Comparison of ENCODE assay signal across 2 cellular contexts in genomic region chr17:9811086-9811485, GRCh38.
TF ChIP-seq lines count a peak whose summit lies in the region.

No MANE protein-coding gene starts in this region.

TF ChIP-seq in A549, 52 proteins besides CTCF, POLR2A, EP300 and RAD21 (continued from another document):
- TF ChIP-seq SREBF2 (IDR thresholded peaks at IDR 0.05) (no peak), HOXB13 (CRISPR knock-in tag; IDR thresholded peaks at IDR 0.05; ENCODE audit: low read depth) (no peak), ELK1 (IDR thresholded peaks at IDR 0.05; ENCODE audit: low read depth, low read length) (no peak), KDM1A (IDR thresholded peaks at IDR 0.05; ENCODE audit: low read depth) (no peak), ZSCAN20 (CRISPR knock-in tag; IDR thresholded peaks at IDR 0.05) (no peak), FOSL2 (IDR thresholded peaks at IDR 0.05) (no peak), FOSL2 (CRISPR knock-in tag; IDR thresholded peaks at IDR 0.05) (peak; percentile 34; the same call in 1 of the 2 replicates)

TF ChIP-seq in SK-N-SH treated with all-trans-retinoic acid at 6 μM for 48 hours, 23 proteins besides CTCF, POLR2A, EP300 and RAD21 (continued from another document):
- TF ChIP-seq PATZ1 (CRISPR knock-in tag; IDR thresholded peaks at IDR 0.05; ENCODE audit: borderline replicate concordance) (no peak), POU6F1 (CRISPR knock-in tag; IDR thresholded peaks at IDR 0.05; ENCODE audit: borderline replicate concordance, low read depth) (no peak)
